Comparison of ENCODE assay signal across 1 cellular context in the genomic region with DNA sequence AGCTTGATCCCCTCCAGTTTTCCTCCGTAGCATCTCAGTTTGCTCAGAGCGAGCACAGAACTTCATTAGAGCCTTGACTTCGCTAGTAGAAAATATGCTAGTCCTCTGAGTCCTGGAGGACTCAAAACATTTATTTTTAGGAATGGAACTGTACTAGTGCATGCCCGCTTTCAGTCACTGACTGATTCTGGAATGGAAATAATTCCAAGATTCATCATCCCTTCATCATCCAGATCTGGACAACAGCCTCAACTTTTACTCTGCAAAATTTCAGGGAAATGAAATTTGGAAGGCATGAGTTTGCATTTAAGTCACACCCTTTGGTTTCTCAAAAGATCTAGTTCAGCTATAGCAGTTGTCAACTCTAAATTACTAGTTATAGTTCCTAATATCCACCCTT.
TF ChIP-seq lines count a peak whose summit lies in the region.

No MANE protein-coding gene starts in this region.

TF ChIP-seq in SK-N-SH treated with all-trans-retinoic acid at 6 μM for 48 hours, 23 proteins besides CTCF, POLR2A, EP300 and RAD21 (continued from another document):
- TF ChIP-seq, protein P1, sequence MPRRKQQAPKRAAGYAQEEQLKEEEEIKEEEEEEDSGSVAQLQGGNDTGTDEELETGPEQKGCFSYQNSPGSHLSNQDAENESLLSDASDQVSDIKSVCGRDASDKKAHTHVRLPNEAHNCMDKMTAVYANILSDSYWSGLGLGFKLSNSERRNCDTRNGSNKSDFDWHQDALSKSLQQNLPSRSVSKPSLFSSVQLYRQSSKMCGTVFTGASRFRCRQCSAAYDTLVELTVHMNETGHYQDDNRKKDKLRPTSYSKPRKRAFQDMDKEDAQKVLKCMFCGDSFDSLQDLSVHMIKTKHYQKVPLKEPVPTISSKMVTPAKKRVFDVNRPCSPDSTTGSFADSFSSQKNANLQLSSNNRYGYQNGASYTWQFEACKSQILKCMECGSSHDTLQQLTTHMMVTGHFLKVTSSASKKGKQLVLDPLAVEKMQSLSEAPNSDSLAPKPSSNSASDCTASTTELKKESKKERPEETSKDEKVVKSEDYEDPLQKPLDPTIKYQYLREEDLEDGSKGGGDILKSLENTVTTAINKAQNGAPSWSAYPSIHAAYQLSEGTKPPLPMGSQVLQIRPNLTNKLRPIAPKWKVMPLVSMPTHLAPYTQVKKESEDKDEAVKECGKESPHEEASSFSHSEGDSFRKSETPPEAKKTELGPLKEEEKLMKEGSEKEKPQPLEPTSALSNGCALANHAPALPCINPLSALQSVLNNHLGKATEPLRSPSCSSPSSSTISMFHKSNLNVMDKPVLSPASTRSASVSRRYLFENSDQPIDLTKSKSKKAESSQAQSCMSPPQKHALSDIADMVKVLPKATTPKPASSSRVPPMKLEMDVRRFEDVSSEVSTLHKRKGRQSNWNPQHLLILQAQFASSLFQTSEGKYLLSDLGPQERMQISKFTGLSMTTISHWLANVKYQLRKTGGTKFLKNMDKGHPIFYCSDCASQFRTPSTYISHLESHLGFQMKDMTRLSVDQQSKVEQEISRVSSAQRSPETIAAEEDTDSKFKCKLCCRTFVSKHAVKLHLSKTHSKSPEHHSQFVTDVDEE (CRISPR knock-in tag; IDR thresholded peaks at IDR 0.05), result no peak
- TF ChIP-seq ZNF8 (CRISPR knock-in tag; IDR thresholded peaks at IDR 0.05) (no peak), ZFP3 (CRISPR knock-in tag; IDR thresholded peaks at IDR 0.05) (no peak), ZNF70 (CRISPR knock-in tag; IDR thresholded peaks at IDR 0.05) (no peak), ZC3H10 (CRISPR knock-in tag; IDR thresholded peaks at IDR 0.05) (no peak)
